Comparison of ENCODE assay signal across 8 cellular contexts in genomic region chr12:6866920-6867406, GRCh38. TPM values are rescaled to one million over a fixed set of nuclear protein-coding genes. Genes with fewer than 3 reads are reported as not detected.
DNase-seq lines count a peak whose midpoint lies in the region; ATAC-seq and TF ChIP-seq lines count a peak whose summit lies in the region.

No MANE protein-coding gene starts in this region.

- TF ChIP-seq CTCF in AG09309 (IDR thresholded peaks at IDR 0.05; ENCODE audit: control insufficient read depth, insufficient read depth, low read depth, low read length, missing control alignments) (no peak), MCF 10A (IDR thresholded peaks at IDR 0.05; ENCODE audit: unreplicated experiment) (no peak), liver (IDR thresholded peaks at IDR 0.05; ENCODE audit: low read depth, low read length, missing input control) (no peak), thoracic aorta (IDR thresholded peaks at IDR 0.05) (no peak)

- H3K36me3 Mint-ChIP-seq in IgD-negative memory B cell (no peaks in the 10 kb centered on the region), MCF 10A (ENCODE audit: insufficient read depth, unreplicated experiment) (peaks cover 74% of the 10 kb centered on the region)

- H3K4me3 Mint-ChIP-seq in IgD-negative memory B cell = peak overlapping the region; percentile 93 to 98 (median 94)
- peak overlapping the region; percentile 86 for H3K4me3 Mint-ChIP-seq in MCF 10A (ENCODE audit: unreplicated experiment)

- no peaks in the 10 kb centered on the region for H3K27me3 ChIP-seq in liver (ENCODE audit: control insufficient read depth in 4 of 4, insufficient read depth in 4 of 4, low read length in 3 of 4)
- H3K27me3 ChIP-seq in thoracic aorta (replicated peaks; ENCODE audit: insufficient read depth) = no peaks in the 10 kb centered on the region

- H3K27me3 Mint-ChIP-seq in IgD-negative memory B cell (no peaks in the 10 kb centered on the region), MCF 10A (ENCODE audit: insufficient read depth, unreplicated experiment) (no peaks in the 10 kb centered on the region)

- peak overlapping the region; percentile 52 to 99 for H3K27ac ChIP-seq in liver (ENCODE audit: low read depth in 1 of 2, low read length in 2 of 2)
- peak overlapping the region; percentile 97 to 98 for H3K27ac ChIP-seq in thoracic aorta

- H3K4me1 Mint-ChIP-seq in IgD-negative memory B cell (peaks cover 18 to 29% (median 27%) of the 10 kb centered on the region in 3 donors), MCF 10A (ENCODE audit: insufficient read depth, unreplicated experiment) (peaks cover 24% of the 10 kb centered on the region)

- H3K9me3 Mint-ChIP-seq in IgD-negative memory B cell (no peaks in the 10 kb centered on the region), MCF 10A (ENCODE audit: unreplicated experiment) (no peaks in the 10 kb centered on the region)

- TF ChIP-seq RAD21 in liver (IDR thresholded peaks at IDR 0.05) = no peak

- peaks cover 3 to 40% (median 35%) of the 10 kb centered on the region in 4 donors for H3K4me1 ChIP-seq in liver (ENCODE audit: control insufficient read depth in 4 of 4, insufficient read depth in 4 of 4, low read length in 3 of 4)
- peaks cover 26 to 41% of the 10 kb centered on the region in 2 donors for H3K4me1 ChIP-seq in thoracic aorta (ENCODE audit: control insufficient read depth in 1 of 2, low read depth in 2 of 2)

- no TSS peak for BruUV-seq in MCF 10A (replicated peaks; lab: Mats Ljungman, UMichigan)

- 3% methylated on average over 32 of the region's 32 CpGs for WGBS in liver

- H3K4me3 ChIP-seq in AG09309 (ENCODE audit: control insufficient read depth, low read depth, low read length) (peak overlapping the region; percentile 53), liver (ENCODE audit: low read depth in 1 of 3, low read length in 3 of 3) (peak overlapping the region in 2 of 3 donors; percentile 39 to 91), thoracic aorta (peak overlapping the region; percentile 99)

- CTCF ChIA-PET in MCF 10A (lab: Yijun Ruan, JAX) = interaction anchor here (0.6 to 7.1 kb wide), 9 partner anchors 13 to 252 kb away, joined by 3 to 52 read pairs (median 4); partner anchors contain the start of genes C12orf57, C1RL and RNU7-1

- POLR2A ChIA-PET in MCF 10A (lab: Yijun Ruan, JAX) = interaction anchor here (0.7 to 7.1 kb wide), 13 partner anchors 9 to 151 kb away, joined by 3 to 130 read pairs (median 7); partner anchors contain the start of genes C12orf57, CDCA3, COPS7A and LPCAT3

- no peak for DNase-seq in AG09309 (ENCODE audit: low read depth)
- DNase-seq in MCF 10A (ENCODE audit: unreplicated experiment) = no peak
- DNase-seq in thoracic aorta (ENCODE audit: low spot score) = no peak
- DNase-seq in activated CD8-positive, alpha-beta memory T cell treated with anti-CD3 and anti-CD28 coated beads for 24 hours = no peak

- H3K9me3 ChIP-seq in liver (ENCODE audit: control insufficient read depth in 4 of 4, low read length in 3 of 4) (no peaks in the 10 kb centered on the region), thoracic aorta (no peaks in the 10 kb centered on the region)

- H3K9ac ChIP-seq in liver (ENCODE audit: low read depth in 1 of 2, low read length in 2 of 2) = no peak overlapping the region

- ATAC-seq in GM19043 (IDR thresholded peaks at IDR 0.05; ENCODE audit: low read depth, unreplicated experiment) (peak; percentile 4), thoracic aorta (ENCODE audit: insufficient number of reproducible peaks, low FRiP score, low read depth) (peak; percentile 3), HG02884 (IDR thresholded peaks at IDR 0.05; ENCODE audit: unreplicated experiment) (no peak)

- peak overlapping the region; percentile 8 to 79 (median 78) for H3K27ac Mint-ChIP-seq in IgD-negative memory B cell
- peak overlapping the region; percentile 82 for H3K27ac Mint-ChIP-seq in MCF 10A (ENCODE audit: low read depth, unreplicated experiment)

- H3K36me3 ChIP-seq in liver (ENCODE audit: control insufficient read depth in 4 of 4, insufficient read depth in 3 of 4, low read depth in 1 of 4, low read length in 3 of 4) (peaks cover 4 to 39% (median 17%) of the 10 kb centered on the region in 4 donors), thoracic aorta (peaks cover 35% of the 10 kb centered on the region)

- intact Hi-C loops in MCF 10A (cut with micrococcal nuclease) = no loop called here

TF ChIP-seq in liver, 16 proteins besides CTCF, POLR2A, EP300 and RAD21:
- TF ChIP-seq MAX (IDR thresholded peaks at IDR 0.05) (no peak), SP1 (IDR thresholded peaks at IDR 0.05) (peak; percentile 8), HNF4A (conservative IDR thresholded peaks at IDR 0.05) (peak in 1 of 2 donors; percentile 20)

RNA-seq across cellular contexts. Expression of gene TPI1, which starts 0.4 kb away (rescaled TPM):
- polyA plus RNA-seq in IgD-negative memory B cell = 490 TPM
- 498 and 549 TPM in 2 replicates for total RNA-seq in MCF 10A (2022)
- total RNA-seq in liver = 100 to 1,000 TPM; 190 to 252 TPM
- polyA plus RNA-seq in liver = 100 to 1,000 TPM; 540 to 547 TPM
- total RNA-seq in thoracic aorta = 100 to 1,000 TPM; 287 to 322 TPM

RNA-seq across cellular contexts. Expression of gene SPSB2, which starts 6.1 kb away (rescaled TPM):
- 10.6 TPM for polyA plus RNA-seq in IgD-negative memory B cell
- 9.2 and 10.8 TPM in 2 replicates for total RNA-seq in MCF 10A (2022)
- total RNA-seq in liver = 1 to 10 TPM; 3.2 to 4.3 TPM
- 1 to 10 TPM; 3.9 to 4.6 TPM for polyA plus RNA-seq in liver
- total RNA-seq in thoracic aorta = 10 to 100 TPM in 1 of 2 donors, 1 to 10 TPM in 1; 9.2 to 19.1 TPM

RNA-seq across cellular contexts. Expression of gene USP5, which starts 15.0 kb away (rescaled TPM):
- polyA plus RNA-seq in IgD-negative memory B cell = 33.2 TPM
- 62.5 and 80.2 TPM in 2 replicates for total RNA-seq in MCF 10A (2022)
- 10 to 100 TPM; 39.8 to 41.0 TPM for total RNA-seq in liver
- 10 to 100 TPM; 15.2 to 31.6 TPM for polyA plus RNA-seq in liver
- total RNA-seq in thoracic aorta = 10 to 100 TPM; 54.3 to 62.7 TPM

RNA-seq across cellular contexts. Expression of gene CDCA3, which starts 15.9 kb away (rescaled TPM):
- 0.60 TPM for polyA plus RNA-seq in IgD-negative memory B cell
- 11.7 and 25.5 TPM in 2 replicates for total RNA-seq in MCF 10A (2022)
- total RNA-seq in liver = 10 to 100 TPM in 1 of 2 donors, under 1 TPM in 1; 0.25 to 26.0 TPM
- polyA plus RNA-seq in liver = 1 to 10 TPM; 1.3 to 3.9 TPM
- 1 to 10 TPM; 1.8 to 1.9 TPM for total RNA-seq in thoracic aorta

RNA-seq across cellular contexts. Expression of gene GNB3, which starts 26.2 kb away (rescaled TPM):
- polyA plus RNA-seq in IgD-negative memory B cell (not detected), liver (under 1 TPM in 1 of 2 donors, not detected in 1; 0.12 TPM)
- total RNA-seq in MCF 10A (2022) (0.47 TPM in 1 of 2 replicates, not detected in the other), liver (under 1 TPM in 1 of 2 donors, not detected in 1; under 0.01 TPM), thoracic aorta (10 to 100 TPM in 1 of 2 donors, 1 to 10 TPM in 1; 9.3 to 16.6 TPM)
